ENCODE assay signal across 23 cellular contexts in genomic region chr19:35150445-35150844, GRCh38. TPM values are rescaled to one million over a fixed set of nuclear protein-coding genes. Genes with fewer than 3 reads are reported as not detected.
A peak's percentile ranks its signal among the peaks of the same experiment; 100 is the strongest.
DNase-seq lines count a peak whose midpoint lies in the region; ATAC-seq and TF ChIP-seq lines count a peak whose summit lies in the region.
"Had no signal": no experiment of that assay in that cellular context is flagged by ENCODE, and none has a peak within 500 bp of the region (broad histone marks: within the 10 kb centered on the region; RNA-seq: fewer than 3 reads in every experiment).

No MANE protein-coding gene starts in this region.

- no peak overlapping the region for H3K4me3 ChIP-seq in CD8-positive, alpha-beta memory T cell (ENCODE audit: low read length)
- no peak overlapping the region for H3K4me3 ChIP-seq in ovary
- H3K4me3 ChIP-seq: SJCRH30 had no signal

- H3K27me3 Mint-ChIP-seq in CD8-positive, alpha-beta memory T cell: no peaks in the 10 kb centered on the region
- H3K27me3 Mint-ChIP-seq in T-helper 17 cell (no peaks in the 10 kb centered on the region), glutamatergic neuron (ENCODE audit: unreplicated experiment) (peaks cover 17% of the 10 kb centered on the region)
- peaks cover 8% of the 10 kb centered on the region for H3K27me3 Mint-ChIP-seq in activated CD8-positive, alpha-beta T cell treated with anti-CD3 and anti-CD28 coated beads, Interleukin-2, amount 10 ng/mL, durations not matched to agents 7 days and 5 days (ENCODE audit: low read depth)

- H3K9me3 ChIP-seq in CD8-positive, alpha-beta memory T cell (ENCODE audit: low read length): no peaks in the 10 kb centered on the region
- H3K9me3 ChIP-seq in T-helper 17 cell (ENCODE audit: control insufficient read depth, low read length, poor library complexity, severe bottlenecking) (no peaks in the 10 kb centered on the region), ovary (no peaks in the 10 kb centered on the region)
- H3K9me3 ChIP-seq: SJCRH30 had no signal

- H3K4me1 Mint-ChIP-seq in CD8-positive, alpha-beta memory T cell: peaks cover 11 to 17% (median 13%) of the 10 kb centered on the region in 3 donors
- H3K4me1 Mint-ChIP-seq in T-helper 17 cell (peaks cover 27% of the 10 kb centered on the region), glutamatergic neuron (ENCODE audit: low read depth, unreplicated experiment) (peaks cover 7% of the 10 kb centered on the region)
- peaks cover 22% of the 10 kb centered on the region for H3K4me1 Mint-ChIP-seq in activated CD8-positive, alpha-beta T cell treated with anti-CD3 and anti-CD28 coated beads, Interleukin-2, amount 10 ng/mL, durations not matched to agents 7 days and 5 days (ENCODE audit: low read depth)

- peaks cover 0 to 14% (median 0%) of the 10 kb centered on the region in 3 donors for H3K36me3 Mint-ChIP-seq in CD8-positive, alpha-beta memory T cell
- H3K36me3 Mint-ChIP-seq in T-helper 17 cell (ENCODE audit: low read depth) (peaks cover 4% of the 10 kb centered on the region), glutamatergic neuron (ENCODE audit: unreplicated experiment) (no peaks in the 10 kb centered on the region)
- H3K36me3 Mint-ChIP-seq in activated CD8-positive, alpha-beta T cell treated with anti-CD3 and anti-CD28 coated beads, Interleukin-2, amount 10 ng/mL, durations not matched to agents 7 days and 5 days (ENCODE audit: low read depth): peaks cover 12% of the 10 kb centered on the region

- ATAC-seq in T-helper 17 cell: no peak
- no peak for ATAC-seq in activated CD8-positive, alpha-beta T cell treated with anti-CD3 and anti-CD28 coated beads, Interleukin-2, amount 10 ng/mL, durations not matched to agents 7 days and 5 days
- ATAC-seq: Panc1 had no signal

- intact Hi-C loops in ovary (cut with DNase I): no loop called here

- TF ChIP-seq EP300 in ovary (IDR thresholded peaks at IDR 0.05): no peak

- H3K9me3 Mint-ChIP-seq in CD8-positive, alpha-beta memory T cell: no peaks in the 10 kb centered on the region
- H3K9me3 Mint-ChIP-seq in glutamatergic neuron (ENCODE audit: unreplicated experiment): peaks cover 2% of the 10 kb centered on the region
- no peaks in the 10 kb centered on the region for H3K9me3 Mint-ChIP-seq in activated CD8-positive, alpha-beta T cell treated with anti-CD3 and anti-CD28 coated beads, Interleukin-2, amount 10 ng/mL, durations not matched to agents 7 days and 5 days (ENCODE audit: insufficient read depth)

- TF ChIP-seq POLR2A in ovary (IDR thresholded peaks at IDR 0.05): no peak

- peaks cover 11% of the 10 kb centered on the region for H3K4me1 ChIP-seq in CD8-positive, alpha-beta memory T cell (ENCODE audit: insufficient read depth, low read length)
- H3K4me1 ChIP-seq in ovary (ENCODE audit: insufficient read depth): no peaks in the 10 kb centered on the region
- H3K4me1 ChIP-seq: SJCRH30 had no signal

- POLR2A ChIA-PET in CD8-positive, alpha-beta memory T cell (lab: Charles Lee): no interaction called here
- POLR2A ChIA-PET in activated CD8-positive, alpha-beta T cell treated with anti-CD3 and anti-CD28 coated beads, Interleukin-2, amount 10 ng/mL, durations not matched to agents 7 days and 5 days (lab: Charles Lee): no interaction called here

- 51 to 65% (median 56%) methylated on average over 2 of the region's 2 CpGs for WGBS in ovary, 3 donors

- peak overlapping the region in 2 of 7 donors; percentile 33 to 78 for H3K4me3 Mint-ChIP-seq in CD8-positive, alpha-beta memory T cell
- H3K4me3 Mint-ChIP-seq in T-helper 17 cell (peak overlapping the region; percentile 12), glutamatergic neuron (ENCODE audit: unreplicated experiment) (no peak overlapping the region)
- no peak overlapping the region for H3K4me3 Mint-ChIP-seq in activated CD8-positive, alpha-beta T cell treated with anti-CD3 and anti-CD28 coated beads, Interleukin-2, amount 10 ng/mL, durations not matched to agents 7 days and 5 days
- H3K4me3 Mint-ChIP-seq: CD14-positive monocyte had no signal

- H3K36me3 ChIP-seq in CD8-positive, alpha-beta memory T cell (ENCODE audit: insufficient read depth, low read length): no peaks in the 10 kb centered on the region
- no peaks in the 10 kb centered on the region for H3K36me3 ChIP-seq in ovary
- H3K36me3 ChIP-seq: SJCRH30 had no signal

- DNase-seq in CD8-positive, alpha-beta memory T cell: no peak
- DNase-seq in T-helper 17 cell (no peak), glutamatergic neuron (no peak), GOT3 (lab: John Stamatoyannopoulos, UW) (no peak), ovary (no peak)
- DNase-seq in activated CD8-positive, alpha-beta T cell treated with anti-CD3 and anti-CD28 coated beads, Interleukin-2, amount 10 ng/mL, durations not matched to agents 7 days and 5 days: no peak
- DNase-seq: ACHN, DMS153, GF-D8, H7, IMR-90, Karpas-422, NCI-H1048, NCI-H1436, NCI-H2029, NCI-H2171, NCI-H446, SJCRH30 had no signal

- CTCF ChIA-PET in CD8-positive, alpha-beta memory T cell (lab: Charles Lee): interaction anchor here (1.0 kb wide), 1 partner anchor 119 kb away, joined by 3 read pairs; the partner anchor contains the start of gene USF2
- CTCF ChIA-PET in activated CD8-positive, alpha-beta T cell treated with anti-CD3 and anti-CD28 coated beads, Interleukin-2, amount 10 ng/mL, durations not matched to agents 7 days and 5 days (lab: Charles Lee): interaction anchor here (0.9 kb wide), 1 partner anchor 15 kb away, joined by 3 read pairs; no protein-coding TSS in a partner anchor

- TF ChIP-seq CTCF in glutamatergic neuron (IDR thresholded peaks at IDR 0.05; ENCODE audit: partially characterized antibody, unreplicated experiment): no peak
- no peak for TF ChIP-seq CTCF in ovary (IDR thresholded peaks at IDR 0.05)

- no peak overlapping the region for H3K27ac ChIP-seq in CD8-positive, alpha-beta memory T cell (ENCODE audit: low read depth, low read length)
- H3K27ac ChIP-seq in temporal lobe (ENCODE audit: low read depth, low read length) (peak overlapping the region; percentile 36), ovary (no peak overlapping the region)
- H3K27ac ChIP-seq: SJCRH30 had no signal

- no peaks in the 10 kb centered on the region for H3K27me3 ChIP-seq in CD8-positive, alpha-beta memory T cell (ENCODE audit: insufficient read depth, low read length, poor library complexity, severe bottlenecking)
- no peaks in the 10 kb centered on the region for H3K27me3 ChIP-seq in ovary

- peak overlapping the region in 5 of 8 donors; percentile 2 to 78 (median 38) for H3K27ac Mint-ChIP-seq in CD8-positive, alpha-beta memory T cell
- H3K27ac Mint-ChIP-seq in T-helper 17 cell (peak overlapping the region; percentile 61), glutamatergic neuron (ENCODE audit: unreplicated experiment) (peak overlapping the region; percentile 1)
- H3K27ac Mint-ChIP-seq in activated CD8-positive, alpha-beta T cell treated with anti-CD3 and anti-CD28 coated beads, Interleukin-2, amount 10 ng/mL, durations not matched to agents 7 days and 5 days: no peak overlapping the region

RNA-seq across cellular contexts. Expression of gene FXYD5, which starts 4.1 kb away (rescaled TPM):
- total RNA-seq in CD8-positive, alpha-beta memory T cell: 100 to 1,000 TPM; 295 TPM
- 560 TPM for polyA plus RNA-seq in CD8-positive, alpha-beta memory T cell
- total RNA-seq in T-helper 17 cell (100 to 1,000 TPM; 533 to 557 TPM), glutamatergic neuron (ENCODE audit: unreplicated experiment) (5.3 TPM), temporal lobe (0.74 TPM), ovary (10 to 100 TPM in 6 of 7 donors, 1 to 10 TPM in 1; 8.2 to 37.1 (median 17.9) TPM)
- total RNA-seq in activated CD8-positive, alpha-beta T cell treated with anti-CD3 and anti-CD28 coated beads, Interleukin-2, amount 10 ng/mL, durations not matched to agents 7 days and 5 days: 100 to 1,000 TPM; 338 to 384 TPM
- 10 to 100 TPM; 31.2 to 79.3 TPM for polyA plus RNA-seq in ovary

RNA-seq across cellular contexts. Expression of gene FXYD7, which starts 7.4 kb away (rescaled TPM):
- total RNA-seq in CD8-positive, alpha-beta memory T cell: 1 to 10 TPM in 1 of 2 experiments, under 1 TPM in 1; 0.60 to 1.0 TPM
- polyA plus RNA-seq in CD8-positive, alpha-beta memory T cell: 12.9 TPM
- total RNA-seq in T-helper 17 cell: 10 to 100 TPM; 17.1 to 20.6 TPM
- 22.3 TPM for total RNA-seq in glutamatergic neuron (ENCODE audit: unreplicated experiment)
- total RNA-seq in temporal lobe: 10.1 TPM
- 1 to 10 TPM; 4.1 to 5.2 TPM for total RNA-seq in activated CD8-positive, alpha-beta T cell treated with anti-CD3 and anti-CD28 coated beads, Interleukin-2, amount 10 ng/mL, durations not matched to agents 7 days and 5 days
- 1 to 10 TPM in 3 of 7 donors, under 1 TPM in 3, not detected in 1; 0.30 to 2.8 (median 1.0) TPM for total RNA-seq in ovary
- polyA plus RNA-seq in ovary: under 1 TPM in 1 of 2 donors, not detected in 1; 0.38 TPM
- total RNA-seq: IMR-90, MCF 10A, SJCRH30 had no signal
- polyA plus RNA-seq: CD14-positive monocyte had no signal

RNA-seq across cellular contexts. Expression of gene FXYD1, which starts 11.8 kb away (rescaled TPM):
- total RNA-seq in CD8-positive, alpha-beta memory T cell: not detected
- polyA plus RNA-seq in CD8-positive, alpha-beta memory T cell: 0.79 TPM
- total RNA-seq in T-helper 17 cell (1 to 10 TPM; 1.8 to 4.7 TPM), glutamatergic neuron (ENCODE audit: unreplicated experiment) (not detected), temporal lobe (0.74 TPM), ovary (100 to 1,000 TPM in 3 of 7 donors, 10 to 100 TPM in 4; 26.7 to 204 (median 95.8) TPM)
- 1 to 10 TPM; 1.3 to 1.4 TPM for total RNA-seq in activated CD8-positive, alpha-beta T cell treated with anti-CD3 and anti-CD28 coated beads, Interleukin-2, amount 10 ng/mL, durations not matched to agents 7 days and 5 days
- polyA plus RNA-seq in ovary: 100 to 1,000 TPM in 1 of 2 donors, 10 to 100 TPM in 1; 88.5 to 134 TPM
- total RNA-seq: Daoy, MCF 10A, SJCRH30 had no signal

RNA-seq across cellular contexts. Expression of gene LGI4, which starts 15.6 kb away (rescaled TPM):
- under 1 TPM in 1 of 2 experiments, not detected in 1; 0.18 TPM for total RNA-seq in CD8-positive, alpha-beta memory T cell
- polyA plus RNA-seq in CD8-positive, alpha-beta memory T cell: not detected
- total RNA-seq in T-helper 17 cell (under 1 TPM; 0.39 to 0.52 TPM), glutamatergic neuron (ENCODE audit: unreplicated experiment) (14.4 TPM), temporal lobe (5.2 TPM), ovary (1 to 10 TPM; 1.9 to 7.5 (median 3.8) TPM)
- total RNA-seq in activated CD8-positive, alpha-beta T cell treated with anti-CD3 and anti-CD28 coated beads, Interleukin-2, amount 10 ng/mL, durations not matched to agents 7 days and 5 days: under 1 TPM; 0.13 TPM
- 10 to 100 TPM; 11.9 to 13.3 TPM for polyA plus RNA-seq in ovary
- total RNA-seq: Daoy, IMR-90, MCF 10A, SJCRH30 had no signal
- polyA plus RNA-seq: CD14-positive monocyte had no signal

RNA-seq across cellular contexts. Expression of gene FXYD3, which starts 34.8 kb away (rescaled TPM):
- total RNA-seq in CD8-positive, alpha-beta memory T cell: not detected
- not detected for polyA plus RNA-seq in CD8-positive, alpha-beta memory T cell
- not detected for total RNA-seq in T-helper 17 cell
- total RNA-seq in glutamatergic neuron (ENCODE audit: unreplicated experiment): not detected
- not detected for total RNA-seq in temporal lobe
- not detected for total RNA-seq in activated CD8-positive, alpha-beta T cell treated with anti-CD3 and anti-CD28 coated beads, Interleukin-2, amount 10 ng/mL, durations not matched to agents 7 days and 5 days
- 10 to 100 TPM in 1 of 7 donors, 1 to 10 TPM in 4, under 1 TPM in 1, not detected in 1; 0.25 to 33.2 (median 4.1) TPM for total RNA-seq in ovary
- under 1 TPM in 1 of 2 donors, not detected in 1; 0.23 TPM for polyA plus RNA-seq in ovary
- total RNA-seq: Daoy, H7, IMR-90, SJCRH30 had no signal
- polyA plus RNA-seq: CD14-positive monocyte, IMR-90 had no signal

Comparison
In these comparisons a context has a peak if more than half of its experiments do, and no peak if none do; other contexts are left out.
1. RNA of gene FXYD5, which starts 4.1 kb away (total RNA-seq): 533 to 557 TPM in T-helper 17 cell, 338 to 384 TPM in activated CD8-positive, alpha-beta T cell treated with anti-CD3 and anti-CD28 coated beads, Interleukin-2, amount 10 ng/mL, durations not matched to agents 7 days and 5 days and 295 TPM in CD8-positive, alpha-beta memory T cell; 8.2 to 37.1 TPM in ovary, 5.3 TPM in glutamatergic neuron (single experiment) and 0.74 TPM in temporal lobe (single experiment); every median in the first group is over 4 times any median in the second.
2. RNA of gene FXYD1, which starts 11.8 kb away (total RNA-seq): 26.7 to 204 TPM in ovary; 1.8 to 4.7 TPM in T-helper 17 cell, 1.3 to 1.4 TPM in activated CD8-positive, alpha-beta T cell treated with anti-CD3 and anti-CD28 coated beads, Interleukin-2, amount 10 ng/mL, durations not matched to agents 7 days and 5 days, 0.74 TPM in temporal lobe (single experiment), not detected in CD8-positive, alpha-beta memory T cell and not detected in glutamatergic neuron (single experiment); every median in the first group is over 4 times any median in the second.